In genomic region chr20:38165089-38165965, GRCh38 we compare ENCODE assay signal across 1 cellular context.
TF ChIP-seq lines count a peak whose summit lies in the region.

TGM2 (minus strand) TSS chr20:38165270; CDS start chr20:38165198, 72 bp downstream.

TF ChIP-seq in HepG2, 621 proteins besides CTCF, POLR2A, EP300 and RAD21 (continued from another document and continues in another):
- TF ChIP-seq UBTF (CRISPR knock-in tag; IDR thresholded peaks at IDR 0.05) = peak; percentile 74
- TF ChIP-seq MAX (IDR thresholded peaks at IDR 0.05) = peak; percentile 57
- TF ChIP-seq ZNF724P (CRISPR knock-in tag; IDR thresholded peaks at IDR 0.05; ENCODE audit: borderline replicate concordance) = no peak
- TF ChIP-seq ZC3H4 (CRISPR knock-in tag; IDR thresholded peaks at IDR 0.05; ENCODE audit: borderline replicate concordance) = no peak
- TF ChIP-seq ISL2 (CRISPR knock-in tag; IDR thresholded peaks at IDR 0.05) = peak; percentile 42; the same call in 1 of the 2 replicates
- 0 out of 2 replicates have a peak, but pooled peaks have one; percentile 28 for TF ChIP-seq SIN3B (IDR thresholded peaks at IDR 0.05; ENCODE audit: low read length)
- TF ChIP-seq ZNF513 (CRISPR knock-in tag; conservative IDR thresholded peaks at IDR 0.05) = 0 out of 2 replicates have a peak, but pooled peaks have one; percentile 69
- no peak for TF ChIP-seq ASH2L (IDR thresholded peaks at IDR 0.05; ENCODE audit: insufficient read length, low read depth, low read length)
- TF ChIP-seq BATF2 (CRISPR knock-in tag; IDR thresholded peaks at IDR 0.05) = no peak
- TF ChIP-seq ZNF674 (CRISPR knock-in tag; IDR thresholded peaks at IDR 0.05; ENCODE audit: low read depth) = no peak
- TF ChIP-seq ZNF543 (CRISPR knock-in tag; IDR thresholded peaks at IDR 0.05) = peak; percentile 90; the same call in 1 of the 2 replicates
- peak; percentile 66; the same call in 1 of the 2 replicates for TF ChIP-seq ETV6 (CRISPR knock-in tag; conservative IDR thresholded peaks at IDR 0.05)
- TF ChIP-seq FOXP1 (IDR thresholded peaks at IDR 0.05) = no peak; the same call in 1 of the 2 replicates
- TF ChIP-seq FOXP1 (CRISPR knock-in tag; IDR thresholded peaks at IDR 0.05) = no peak
- no peak for TF ChIP-seq MYNN (CRISPR knock-in tag; IDR thresholded peaks at IDR 0.05; ENCODE audit: low read depth)
- TF ChIP-seq YY1 (IDR thresholded peaks at IDR 0.05; ENCODE audit: insufficient read depth, insufficient replicate concordance, low read depth, low read length) = peak; percentile 78
- TF ChIP-seq PHF5A (CRISPR knock-in tag; IDR thresholded peaks at IDR 0.05; ENCODE audit: low read depth, unreplicated experiment) = no peak
- no peak for TF ChIP-seq ZNF510 (CRISPR knock-in tag; IDR thresholded peaks at IDR 0.05; ENCODE audit: low read depth)
- no peak for TF ChIP-seq NFYB (CRISPR knock-in tag; IDR thresholded peaks at IDR 0.05)
- peak; percentile 70; the same call in 1 of the 2 replicates for TF ChIP-seq ZNF629 (CRISPR knock-in tag; conservative IDR thresholded peaks at IDR 0.05)
- TF ChIP-seq PPARG (CRISPR knock-in tag; conservative IDR thresholded peaks at IDR 0.05) = peak; percentile 90
- TF ChIP-seq ZZZ3 (CRISPR knock-in tag; IDR thresholded peaks at IDR 0.05; ENCODE audit: borderline replicate concordance) = no peak; the same call in 1 of the 2 replicates
- no peak; the same call in 1 of the 2 replicates for TF ChIP-seq POLR2AphosphoS5 (IDR thresholded peaks at IDR 0.05; ENCODE audit: low read depth, low read length)
- no peak for TF ChIP-seq ZSCAN31 (CRISPR knock-in tag; IDR thresholded peaks at IDR 0.05; ENCODE audit: low read depth)
- TF ChIP-seq CC2D1A (CRISPR knock-in tag; IDR thresholded peaks at IDR 0.05) = no peak
- TF ChIP-seq STAT6 (CRISPR knock-in tag; IDR thresholded peaks at IDR 0.05; ENCODE audit: borderline replicate concordance) = no peak
- 0 out of 2 replicates have a peak, but pooled peaks have one; percentile 76 for TF ChIP-seq ZFP62 (CRISPR knock-in tag; IDR thresholded peaks at IDR 0.05)
- TF ChIP-seq GMEB1 (CRISPR knock-in tag; IDR thresholded peaks at IDR 0.05; ENCODE audit: borderline replicate concordance) = peak; percentile 73; the same call in 1 of the 2 replicates
- TF ChIP-seq TIGD3 (CRISPR knock-in tag; IDR thresholded peaks at IDR 0.05; ENCODE audit: borderline replicate concordance) = no peak
- TF ChIP-seq ZNF280B (CRISPR knock-in tag; IDR thresholded peaks at IDR 0.05; ENCODE audit: borderline replicate concordance) = no peak
- no peak for TF ChIP-seq REXO4 (CRISPR knock-in tag; IDR thresholded peaks at IDR 0.05; ENCODE audit: borderline replicate concordance)
- peak; percentile 89 for TF ChIP-seq IRF2 (CRISPR knock-in tag; IDR thresholded peaks at IDR 0.05)
- TF ChIP-seq ZNF564 (CRISPR knock-in tag; IDR thresholded peaks at IDR 0.05) = no peak; the same call in 1 of the 2 replicates
- TF ChIP-seq SP140L (CRISPR knock-in tag; IDR thresholded peaks at IDR 0.05; ENCODE audit: borderline replicate concordance) = peak; percentile 69; the same call in 1 of the 2 replicates
- peak; percentile 62; the same call in 1 of the 2 replicates for TF ChIP-seq ZHX1 (CRISPR knock-in tag; IDR thresholded peaks at IDR 0.05; ENCODE audit: low read depth)
- TF ChIP-seq SETDB1 (CRISPR knock-in tag; IDR thresholded peaks at IDR 0.05; ENCODE audit: borderline replicate concordance) = no peak
- peak; percentile 78; the same call in 1 of the 2 replicates for TF ChIP-seq ZNF484 (CRISPR knock-in tag; IDR thresholded peaks at IDR 0.05; ENCODE audit: borderline replicate concordance, low read depth)
- 0 out of 2 replicates have a peak, but pooled peaks have one; percentile 28 for TF ChIP-seq ATF3 (CRISPR knock-in tag; IDR thresholded peaks at IDR 0.05)
- TF ChIP-seq NR2C2 (CRISPR knock-in tag; IDR thresholded peaks at IDR 0.05; ENCODE audit: borderline replicate concordance) = peak; percentile 48; the same call in 1 of the 2 replicates
- no peak; the same call in 1 of the 2 replicates for TF ChIP-seq ZNF503 (CRISPR knock-in tag; IDR thresholded peaks at IDR 0.05)
- TF ChIP-seq SNRNP70 (IDR thresholded peaks at IDR 0.05; ENCODE audit: low read depth, low read length) = no peak
- TF ChIP-seq GPBP1L1 (CRISPR knock-in tag; IDR thresholded peaks at IDR 0.05) = no peak
- TF ChIP-seq HMGA1 (CRISPR knock-in tag; conservative IDR thresholded peaks at IDR 0.05) = no peak
